25 cellular contexts compared by ENCODE assay signal in genomic region chr15:68003297-68003696, GRCh38.
"Had no signal": no experiment of that assay in that cellular context is flagged by ENCODE, and none has a peak within 500 bp of the region (broad histone marks: within the 10 kb centered on the region; RNA-seq: fewer than 3 reads in every experiment).

No MANE protein-coding gene starts in this region.

- H3K36me3 ChIP-seq: esophagus muscularis mucosa, gastroesophageal sphincter, heart left ventricle, left lung, lower lobe of right lung had no signal

- H2AFZ ChIP-seq: hepatocyte had no signal

- H3K4me2 ChIP-seq: hepatocyte had no signal

- FAIRE-seq: colon, endothelial cell of umbilical vein, frontal cortex, kidney had no signal

- H3K27me3 ChIP-seq: dorsolateral prefrontal cortex, esophagus muscularis mucosa, foreskin keratinocyte, gastroesophageal sphincter, heart left ventricle, hepatocyte, left lung had no signal

- H3K27ac ChIP-seq: coronary artery, dorsolateral prefrontal cortex, esophagus muscularis mucosa, foreskin keratinocyte, gastroesophageal sphincter, heart left ventricle, hepatocyte, left lung, lower lobe of right lung had no signal

- H3K9me3 ChIP-seq: esophagus muscularis mucosa, gastroesophageal sphincter had no signal

- H3K4me3 ChIP-seq: coronary artery, dorsolateral prefrontal cortex, esophagus muscularis mucosa, gastroesophageal sphincter, heart left ventricle, hepatocyte, left lung, lower lobe of right lung, mucosa of descending colon had no signal

- DNase-seq: dermis blood vessel endothelial cell; dorsolateral prefrontal cortex; effector CD4-positive, alpha-beta T cell; effector memory CD4-positive, alpha-beta T cell; foreskin keratinocyte; heart left ventricle; hypothalamus; immature natural killer cell; islet precursor cell; kidney; kidney glomerular epithelial cell; left colon; left lung; left ventricle myocardium superior; lower lobe of right lung; mesenchymal stem cell; mucosa of descending colon; naive B cell had no signal

- H3K79me2 ChIP-seq: hepatocyte had no signal

- ATAC-seq: foreskin keratinocyte, gastroesophageal sphincter, heart left ventricle, left colon, left lung, left ventricle myocardium superior, lower lobe of right lung, mucosa of descending colon had no signal

- H3K4me1 ChIP-seq: gastroesophageal sphincter, lower lobe of right lung had no signal
